Comparison of ENCODE assay signal across 18 cellular contexts in the genomic region with DNA sequence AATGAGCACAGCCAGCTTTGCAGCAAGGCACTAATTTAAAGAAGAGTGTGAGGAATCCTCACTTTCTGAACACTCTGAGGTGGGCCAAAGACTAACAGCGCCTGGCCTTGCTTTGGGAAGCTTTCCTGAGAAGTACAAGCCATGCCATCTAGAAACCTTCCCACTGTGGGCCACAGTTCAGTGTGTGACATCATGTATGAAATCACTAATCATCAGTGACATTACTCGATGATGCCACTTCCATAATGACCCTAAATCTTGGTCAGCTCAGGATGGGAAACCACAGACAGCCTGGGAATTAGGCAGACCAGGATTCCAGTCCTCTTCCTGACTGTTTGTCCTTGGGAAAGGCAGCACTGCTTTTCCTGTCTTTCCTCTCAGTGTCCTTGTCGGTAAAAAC. TPM values are rescaled to one million over a fixed set of nuclear protein-coding genes. Genes with fewer than 3 reads are reported as not detected.
DNase-seq lines count a peak whose midpoint lies in the region; ATAC-seq, FAIRE-seq and TF ChIP-seq lines count a peak whose summit lies in the region.
"Had no signal": no experiment of that assay in that cellular context is flagged by ENCODE, and none has a peak within 500 bp of the region (broad histone marks: within the 10 kb centered on the region; RNA-seq: fewer than 3 reads in every experiment).

No MANE protein-coding gene starts in this region.

- in situ Hi-C loops in HepG2 (cut with HindIII; ENCODE audit: extremely low pct_ligation_motif_present, low pct_unique_long_range_greater_than_20kb), result no loop called here

- 27% methylated on average over 3 of the region's 3 CpGs for WGBS in HepG2 (ENCODE audit: low lambda C conversion rate)
- WGBS in right lobe of liver (ENCODE audit: insufficient coverage, low coverage, low lambda C conversion rate, missing lambda C conversion rate), result 76% methylated on average over 3 of the region's 3 CpGs
- WGBS in suprapubic skin, result 83% methylated on average over 3 of the region's 3 CpGs

- H3K9me3 ChIP-seq in HepG2 (ENCODE audit: low read length), result no peaks in the 10 kb centered on the region
- no peaks in the 10 kb centered on the region for H3K9me3 ChIP-seq in right lobe of liver
- H3K9me3 ChIP-seq in suprapubic skin, result no peaks in the 10 kb centered on the region
- no peaks in the 10 kb centered on the region for H3K9me3 ChIP-seq in mucosa of descending colon
- H3K9me3 ChIP-seq: BLaER1 treated with 17β-estradiol and CSF1 and Interleukin-3, amounts not matched to agents 10 nM and 100 nM had no signal

- no peak overlapping the region for H3K4me3 Mint-ChIP-seq in neural crest cell
- H3K4me3 Mint-ChIP-seq: CD4-positive, CD25-positive, alpha-beta regulatory T cell; H9 had no signal

- peaks cover 13% of the 10 kb centered on the region for H3K4me1 Mint-ChIP-seq in neural crest cell

- no peak for TF ChIP-seq CTCF in HepG2 (CRISPR knock-in tag; IDR thresholded peaks at IDR 0.05)
- TF ChIP-seq CTCF in right lobe of liver (IDR thresholded peaks at IDR 0.05), result no peak
- TF ChIP-seq CTCF in fibroblast of mammary gland (conservative IDR thresholded peaks at IDR 0.05; ENCODE audit: control insufficient read depth, insufficient read depth, low read depth, low read length), result no peak
- TF ChIP-seq CTCF in neural crest cell (conservative IDR thresholded peaks at IDR 0.05), result no peak
- TF ChIP-seq CTCF in suprapubic skin (IDR thresholded peaks at IDR 0.05), result no peak
- TF ChIP-seq CTCF in mucosa of descending colon (IDR thresholded peaks at IDR 0.05), result no peak

- FAIRE-seq in HepG2 (lab: Jason Lieb, UNC), result no peak
- FAIRE-seq: GM12878, GM18507, HTR-8/SVneo had no signal

- no peaks in the 10 kb centered on the region for H3K36me3 Mint-ChIP-seq in neural crest cell (ENCODE audit: low read depth)

- H3K27me3 ChIP-seq in HepG2 (ENCODE audit: control insufficient read depth in 1 of 2, insufficient read depth in 2 of 2, low read length in 2 of 2) (no peaks in the 10 kb centered on the region; a peak in 1 of 5 replicates), right lobe of liver (no peaks in the 10 kb centered on the region), suprapubic skin (no peaks in the 10 kb centered on the region)
- H3K27me3 ChIP-seq: BLaER1 treated with 17β-estradiol and CSF1 and Interleukin-3, amounts not matched to agents 10 nM and 100 nM had no signal

- H3K4me1 ChIP-seq in HepG2 (ENCODE audit: insufficient read depth, low read length) (no peaks in the 10 kb centered on the region), right lobe of liver (no peaks in the 10 kb centered on the region), suprapubic skin (no peaks in the 10 kb centered on the region), mucosa of descending colon (ENCODE audit: low read depth) (no peaks in the 10 kb centered on the region)

- CTCF ChIA-PET in HepG2 (lab: Yijun Ruan, JAX; ENCODE audit: low intra/inter-chr PET ratio, low total read pairs), result no interaction called here

- TF ChIP-seq POLR2A in HepG2 (IDR thresholded peaks at IDR 0.05; ENCODE audit: insufficient read depth in 1 of 2, low read depth in 2 of 2, low read length in 2 of 2) (no peak), right lobe of liver (IDR thresholded peaks at IDR 0.05) (no peak), suprapubic skin (IDR thresholded peaks at IDR 0.05) (no peak)

- H3K4me2 ChIP-seq in HepG2 (ENCODE audit: low read depth, low read length), result no peak overlapping the region
- H3K4me2 ChIP-seq: BLaER1 treated with 17β-estradiol and CSF1 and Interleukin-3, amounts not matched to agents 10 nM and 100 nM had no signal

- H3K27me3 Mint-ChIP-seq in neural crest cell (ENCODE audit: low read depth), result no peaks in the 10 kb centered on the region

- no peak overlapping the region for H3K9ac ChIP-seq in HepG2 (ENCODE audit: insufficient read depth, low read depth, low read length)
- H3K9ac ChIP-seq: BLaER1 treated with 17β-estradiol and CSF1 and Interleukin-3, amounts not matched to agents 10 nM and 100 nM; GM23248 had no signal

- TF ChIP-seq EP300 in HepG2 (IDR thresholded peaks at IDR 0.05; ENCODE audit: low read depth in 2 of 2, low read length in 2 of 2), result no peak
- TF ChIP-seq EP300 in HepG2 (CRISPR knock-in tag; IDR thresholded peaks at IDR 0.05; ENCODE audit: borderline replicate concordance), result no peak
- no peak for TF ChIP-seq EP300 in suprapubic skin (IDR thresholded peaks at IDR 0.05)

- intact Hi-C loops in HepG2 (cut with micrococcal nuclease; ENCODE audit: unreplicated experiment) (no loop called here), right lobe of liver (cut with DNase I) (no loop called here), mucosa of descending colon (cut with DNase I, micrococcal nuclease) (no loop called here)

- no peak overlapping the region for H2AFZ ChIP-seq in HepG2 (ENCODE audit: low read length)
- H2AFZ ChIP-seq: GM23248 had no signal

- H3K27ac Mint-ChIP-seq in neural crest cell (ENCODE audit: unreplicated experiment), result peak overlapping the region; percentile 4
- H3K27ac Mint-ChIP-seq: CD4-positive, CD25-positive, alpha-beta regulatory T cell; H9 had no signal

- POLR2A ChIA-PET in HepG2 (lab: Yijun Ruan, JAX), result no interaction called here

- DNase-seq in HepG2 (ENCODE audit: low spot score), result no peak
- DNase-seq in right lobe of liver, result no peak
- DNase-seq in fibroblast of mammary gland (ENCODE audit: low read depth), result peak; percentile 14
- no peak for DNase-seq in neural crest cell (ENCODE audit: low read depth, low spot score)
- peak; percentile 15 to 41 for DNase-seq in suprapubic skin (ENCODE audit: low spot score in 2 of 2)
- no peak for DNase-seq in mucosa of descending colon
- DNase-seq in NOMO-1 treated with DMSO at 0.1 percent for 48 hours (lab: John Stamatoyannopoulos, UW; ENCODE audit: unreplicated experiment), result no peak
- DNase-seq: 8988T; ACHN; CD4-positive, CD25-positive, alpha-beta regulatory T cell; DMS 273 treated with DMSO at 0.1 percent for 48 hours; GM23248; H9 had no signal

- peaks cover 2% of the 10 kb centered on the region for H3K9me3 Mint-ChIP-seq in neural crest cell
- H3K9me3 Mint-ChIP-seq: H9 had no signal

- H3K27ac ChIP-seq in HepG2 (ENCODE audit: extremely low read length, insufficient read depth, low read length) (no peak overlapping the region), right lobe of liver (no peak overlapping the region), suprapubic skin (no peak overlapping the region)
- H3K27ac ChIP-seq: BLaER1 treated with 17β-estradiol and CSF1 and Interleukin-3, amounts not matched to agents 10 nM and 100 nM; GM23248 had no signal

- no peak for TF ChIP-seq RAD21 in HepG2 (CRISPR knock-in tag; IDR thresholded peaks at IDR 0.05)

- H3K79me2 ChIP-seq in HepG2 (ENCODE audit: insufficient read depth, low read length), result no peaks in the 10 kb centered on the region

- BruUV-seq in HepG2 (replicated peaks; lab: Mats Ljungman, UMichigan), result no TSS peak

- H3K4me3 ChIP-seq in HepG2 (replicated peaks in 1 of 3; ENCODE audit: insufficient read depth in 1 of 3, low read depth in 2 of 3, low read length in 3 of 3) (no peak overlapping the region), right lobe of liver (no peak overlapping the region), fibroblast of mammary gland (ENCODE audit: control insufficient read depth, low read depth, low read length) (no peak overlapping the region), suprapubic skin (no peak overlapping the region), mucosa of descending colon (no peak overlapping the region)
- H3K4me3 ChIP-seq: BLaER1 treated with 17β-estradiol and CSF1 and Interleukin-3, amounts not matched to agents 10 nM and 100 nM; GM12878; GM23248 had no signal

- no peaks in the 10 kb centered on the region for H3K36me3 ChIP-seq in HepG2 (replicated peaks in 1 of 2; ENCODE audit: control insufficient read depth in 1 of 2, insufficient read depth in 2 of 2, low read length in 2 of 2)
- no peaks in the 10 kb centered on the region for H3K36me3 ChIP-seq in right lobe of liver
- H3K36me3 ChIP-seq in suprapubic skin, result no peaks in the 10 kb centered on the region
- no peaks in the 10 kb centered on the region for H3K36me3 ChIP-seq in mucosa of descending colon (ENCODE audit: low read depth)
- H3K36me3 ChIP-seq: BLaER1 treated with 17β-estradiol and CSF1 and Interleukin-3, amounts not matched to agents 10 nM and 100 nM had no signal

- no peak for ATAC-seq in HepG2
- no peak for ATAC-seq in right lobe of liver
- no peak for ATAC-seq in mucosa of descending colon
- ATAC-seq in HG03095 (IDR thresholded peaks at IDR 0.05; ENCODE audit: unreplicated experiment), result no peak
- ATAC-seq: GM12878 had no signal

- no peaks in the 10 kb centered on the region for H4K20me1 ChIP-seq in HepG2 (ENCODE audit: insufficient read depth, low read length)
- H4K20me1 ChIP-seq: BLaER1 treated with 17β-estradiol and CSF1 and Interleukin-3, amounts not matched to agents 10 nM and 100 nM had no signal

TF ChIP-seq in HepG2, 621 proteins besides CTCF, POLR2A, EP300 and RAD21 (continues in another document):
- TF ChIP-seq CREB1 (IDR thresholded peaks at IDR 0.05), result 0 out of 2 replicates have a peak, but pooled peaks have one; percentile 37
- TF ChIP-seq CREB1 (CRISPR knock-in tag; IDR thresholded peaks at IDR 0.05), result no peak

RNA-seq across cellular contexts. Expression of a gene that starts 54.2 kb away (rescaled TPM):
- 478 and 735 TPM in 2 replicates for total RNA-seq in HepG2 (2016; rRNA removed; fragmentation: Illumina TruSeq; extraction: Trizol)
- 60.7 and 67.1 TPM in 2 replicates for total RNA-seq in HepG2 (2016; cell fraction: cytosol; rRNA removed; fragmentation: Illumina TruSeq; extraction: Trizol; ENCODE audit: low read depth)
- total RNA-seq in HepG2 (2016; cell fraction: insoluble cytoplasmic fraction; rRNA removed; fragmentation: Illumina TruSeq; extraction: Trizol), result 492 and 742 TPM in 2 replicates
- total RNA-seq in HepG2 (2016; cell fraction: membrane; rRNA removed; fragmentation: Illumina TruSeq; extraction: Trizol), result 128 and 136 TPM in 2 replicates
- total RNA-seq in HepG2 (2016; cell fraction: nucleus; rRNA removed; fragmentation: Illumina TruSeq; extraction: Trizol), result 233 and 239 TPM in 2 replicates
- polyA plus RNA-seq in HepG2 (2011; rRNA removed), result 165 and 187 TPM in 2 replicates
- polyA plus RNA-seq in HepG2 (2011; cell fraction: cytosol; rRNA removed), result 153 and 171 TPM in 2 replicates
- 105 and 119 TPM in 2 replicates for polyA plus RNA-seq in HepG2 (2011; cell fraction: nucleus; rRNA removed)
- polyA plus RNA-seq in HepG2 (2012), result 281 and 405 TPM in 2 replicates
- polyA plus RNA-seq in HepG2 (2016; cell fraction: cytosol; fragmentation: Illumina TruSeq; extraction: Trizol; ENCODE audit: low read depth), result 26.8 and 33.1 TPM in 2 replicates
- 585 and 612 TPM in 2 replicates for polyA plus RNA-seq in HepG2 (2016; cell fraction: insoluble cytoplasmic fraction; fragmentation: Illumina TruSeq; extraction: Trizol; ENCODE audit: low read depth)
- polyA plus RNA-seq in HepG2 (2016; cell fraction: membrane; fragmentation: Illumina TruSeq; extraction: Trizol; ENCODE audit: low read depth), result 74.1 and 78.6 TPM in 2 replicates
- polyA plus RNA-seq in HepG2 (2016; cell fraction: nucleus; fragmentation: Illumina TruSeq; extraction: Trizol; ENCODE audit: insufficient read depth, low read depth), result 287 and 304 TPM in 2 replicates
- polyA minus RNA-seq in HepG2 (2011; rRNA and poly(A)+ RNA removed; ENCODE audit: low replicate concordance), result 402 and 449 TPM in 2 replicates
- 171 and 204 TPM in 2 replicates for polyA minus RNA-seq in HepG2 (2011; cell fraction: cytosol; rRNA and poly(A)+ RNA removed)
- polyA minus RNA-seq in HepG2 (2011; cell fraction: nucleus; rRNA and poly(A)+ RNA removed), result 196 and 222 TPM in 2 replicates
- 100 to 1,000 TPM; 198 to 459 (median 229) TPM for total RNA-seq in right lobe of liver
- total RNA-seq in neural crest cell, result 247 and 250 TPM in 2 replicates
- total RNA-seq in suprapubic skin, result 100 to 1,000 TPM; 204 to 252 (median 247) TPM
- total RNA-seq in mucosa of descending colon, result 100 to 1,000 TPM; 170 to 182 (median 173) TPM

Comparison
In these comparisons a context has a peak if more than half of its experiments do, and no peak if none do; other contexts are left out.
1. DNase-seq: peak in fibroblast of mammary gland (single experiment) and suprapubic skin (2 of 2); none in HepG2 (single experiment), right lobe of liver (0 of 3), neural crest cell (single experiment), mucosa of descending colon (0 of 3) and NOMO-1 treated with DMSO at 0.1 percent for 48 hours (single experiment).